In the genomic region with DNA sequence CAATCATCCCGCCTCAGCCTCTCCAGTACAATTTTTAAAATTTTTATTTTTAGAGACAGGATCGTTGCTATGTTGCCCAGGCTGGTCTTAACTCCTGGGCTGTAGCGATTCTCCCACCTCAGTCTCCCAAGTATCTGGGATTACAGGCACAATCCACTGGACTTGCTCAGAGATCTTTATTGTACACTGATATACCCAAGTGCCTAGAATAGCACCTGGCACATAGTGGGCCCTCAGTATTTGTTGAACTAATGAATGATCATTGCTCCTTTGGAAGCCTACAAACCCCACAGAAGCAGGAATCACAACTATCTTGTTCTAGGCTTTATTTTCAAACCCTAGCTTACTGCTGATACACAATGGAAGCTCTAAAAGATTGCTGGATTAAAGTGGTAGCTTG, we compare ENCODE assay signal across 1 cellular context.
TF ChIP-seq lines count a peak whose summit lies in the region.

No MANE protein-coding gene starts in this region.

TF ChIP-seq in GM23338, 12 proteins besides CTCF, POLR2A, EP300 and RAD21 (continued from another document):
- TF ChIP-seq, protein P1, sequence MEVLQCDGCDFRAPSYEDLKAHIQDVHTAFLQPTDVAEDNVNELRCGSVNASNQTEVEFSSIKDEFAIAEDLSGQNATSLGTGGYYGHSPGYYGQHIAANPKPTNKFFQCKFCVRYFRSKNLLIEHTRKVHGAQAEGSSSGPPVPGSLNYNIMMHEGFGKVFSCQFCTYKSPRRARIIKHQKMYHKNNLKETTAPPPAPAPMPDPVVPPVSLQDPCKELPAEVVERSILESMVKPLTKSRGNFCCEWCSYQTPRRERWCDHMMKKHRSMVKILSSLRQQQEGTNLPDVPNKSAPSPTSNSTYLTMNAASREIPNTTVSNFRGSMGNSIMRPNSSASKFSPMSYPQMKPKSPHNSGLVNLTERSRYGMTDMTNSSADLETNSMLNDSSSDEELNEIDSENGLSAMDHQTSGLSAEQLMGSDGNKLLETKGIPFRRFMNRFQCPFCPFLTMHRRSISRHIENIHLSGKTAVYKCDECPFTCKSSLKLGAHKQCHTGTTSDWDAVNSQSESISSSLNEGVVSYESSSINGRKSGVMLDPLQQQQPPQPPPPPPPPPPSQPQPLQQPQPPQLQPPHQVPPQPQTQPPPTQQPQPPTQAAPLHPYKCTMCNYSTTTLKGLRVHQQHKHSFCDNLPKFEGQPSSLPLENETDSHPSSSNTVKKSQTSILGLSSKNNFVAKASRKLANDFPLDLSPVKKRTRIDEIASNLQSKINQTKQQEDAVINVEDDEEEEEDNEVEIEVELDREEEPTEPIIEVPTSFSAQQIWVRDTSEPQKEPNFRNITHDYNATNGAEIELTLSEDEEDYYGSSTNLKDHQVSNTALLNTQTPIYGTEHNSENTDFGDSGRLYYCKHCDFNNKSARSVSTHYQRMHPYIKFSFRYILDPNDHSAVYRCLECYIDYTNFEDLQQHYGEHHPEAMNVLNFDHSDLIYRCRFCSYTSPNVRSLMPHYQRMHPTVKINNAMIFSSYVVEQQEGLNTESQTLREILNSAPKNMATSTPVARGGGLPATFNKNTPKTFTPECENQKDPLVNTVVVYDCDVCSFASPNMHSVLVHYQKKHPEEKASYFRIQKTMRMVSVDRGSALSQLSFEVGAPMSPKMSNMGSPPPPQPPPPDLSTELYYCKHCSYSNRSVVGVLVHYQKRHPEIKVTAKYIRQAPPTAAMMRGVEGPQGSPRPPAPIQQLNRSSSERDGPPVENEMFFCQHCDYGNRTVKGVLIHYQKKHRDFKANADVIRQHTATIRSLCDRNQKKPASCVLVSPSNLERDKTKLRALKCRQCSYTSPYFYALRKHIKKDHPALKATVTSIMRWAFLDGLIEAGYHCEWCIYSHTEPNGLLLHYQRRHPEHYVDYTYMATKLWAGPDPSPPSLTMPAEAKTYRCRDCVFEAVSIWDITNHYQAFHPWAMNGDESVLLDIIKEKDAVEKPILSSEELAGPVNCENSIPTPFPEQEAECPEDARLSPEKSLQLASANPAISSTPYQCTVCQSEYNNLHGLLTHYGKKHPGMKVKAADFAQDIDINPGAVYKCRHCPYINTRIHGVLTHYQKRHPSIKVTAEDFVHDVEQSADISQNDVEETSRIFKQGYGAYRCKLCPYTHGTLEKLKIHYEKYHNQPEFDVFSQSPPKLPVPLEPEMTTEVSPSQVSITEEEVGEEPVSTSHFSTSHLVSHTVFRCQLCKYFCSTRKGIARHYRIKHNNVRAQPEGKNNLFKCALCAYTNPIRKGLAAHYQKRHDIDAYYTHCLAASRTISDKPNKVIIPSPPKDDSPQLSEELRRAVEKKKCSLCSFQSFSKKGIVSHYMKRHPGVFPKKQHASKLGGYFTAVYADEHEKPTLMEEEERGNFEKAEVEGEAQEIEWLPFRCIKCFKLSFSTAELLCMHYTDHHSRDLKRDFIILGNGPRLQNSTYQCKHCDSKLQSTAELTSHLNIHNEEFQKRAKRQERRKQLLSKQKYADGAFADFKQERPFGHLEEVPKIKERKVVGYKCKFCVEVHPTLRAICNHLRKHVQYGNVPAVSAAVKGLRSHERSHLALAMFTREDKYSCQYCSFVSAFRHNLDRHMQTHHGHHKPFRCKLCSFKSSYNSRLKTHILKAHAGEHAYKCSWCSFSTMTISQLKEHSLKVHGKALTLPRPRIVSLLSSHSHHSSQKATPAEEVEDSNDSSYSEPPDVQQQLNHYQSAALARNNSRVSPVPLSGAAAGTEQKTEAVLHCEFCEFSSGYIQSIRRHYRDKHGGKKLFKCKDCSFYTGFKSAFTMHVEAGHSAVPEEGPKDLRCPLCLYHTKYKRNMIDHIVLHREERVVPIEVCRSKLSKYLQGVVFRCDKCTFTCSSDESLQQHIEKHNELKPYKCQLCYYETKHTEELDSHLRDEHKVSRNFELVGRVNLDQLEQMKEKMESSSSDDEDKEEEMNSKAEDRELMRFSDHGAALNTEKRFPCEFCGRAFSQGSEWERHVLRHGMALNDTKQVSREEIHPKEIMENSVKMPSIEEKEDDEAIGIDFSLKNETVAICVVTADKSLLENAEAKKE (CRISPR knock-in tag; IDR thresholded peaks at IDR 0.05) = no peak
- TF ChIP-seq EZH2phosphoT487 (IDR thresholded peaks at IDR 0.05; ENCODE audit: unreplicated experiment) (no peak), NANOG (IDR thresholded peaks at IDR 0.05; ENCODE audit: borderline replicate concordance) (no peak), JUNB (IDR thresholded peaks at IDR 0.05; ENCODE audit: unreplicated experiment) (no peak), ZNF114 (CRISPR knock-in tag; IDR thresholded peaks at IDR 0.05) (no peak), ZNF331 (CRISPR knock-in tag; IDR thresholded peaks at IDR 0.05; ENCODE audit: low read depth) (no peak)
- TF ChIP-seq, protein P2, sequence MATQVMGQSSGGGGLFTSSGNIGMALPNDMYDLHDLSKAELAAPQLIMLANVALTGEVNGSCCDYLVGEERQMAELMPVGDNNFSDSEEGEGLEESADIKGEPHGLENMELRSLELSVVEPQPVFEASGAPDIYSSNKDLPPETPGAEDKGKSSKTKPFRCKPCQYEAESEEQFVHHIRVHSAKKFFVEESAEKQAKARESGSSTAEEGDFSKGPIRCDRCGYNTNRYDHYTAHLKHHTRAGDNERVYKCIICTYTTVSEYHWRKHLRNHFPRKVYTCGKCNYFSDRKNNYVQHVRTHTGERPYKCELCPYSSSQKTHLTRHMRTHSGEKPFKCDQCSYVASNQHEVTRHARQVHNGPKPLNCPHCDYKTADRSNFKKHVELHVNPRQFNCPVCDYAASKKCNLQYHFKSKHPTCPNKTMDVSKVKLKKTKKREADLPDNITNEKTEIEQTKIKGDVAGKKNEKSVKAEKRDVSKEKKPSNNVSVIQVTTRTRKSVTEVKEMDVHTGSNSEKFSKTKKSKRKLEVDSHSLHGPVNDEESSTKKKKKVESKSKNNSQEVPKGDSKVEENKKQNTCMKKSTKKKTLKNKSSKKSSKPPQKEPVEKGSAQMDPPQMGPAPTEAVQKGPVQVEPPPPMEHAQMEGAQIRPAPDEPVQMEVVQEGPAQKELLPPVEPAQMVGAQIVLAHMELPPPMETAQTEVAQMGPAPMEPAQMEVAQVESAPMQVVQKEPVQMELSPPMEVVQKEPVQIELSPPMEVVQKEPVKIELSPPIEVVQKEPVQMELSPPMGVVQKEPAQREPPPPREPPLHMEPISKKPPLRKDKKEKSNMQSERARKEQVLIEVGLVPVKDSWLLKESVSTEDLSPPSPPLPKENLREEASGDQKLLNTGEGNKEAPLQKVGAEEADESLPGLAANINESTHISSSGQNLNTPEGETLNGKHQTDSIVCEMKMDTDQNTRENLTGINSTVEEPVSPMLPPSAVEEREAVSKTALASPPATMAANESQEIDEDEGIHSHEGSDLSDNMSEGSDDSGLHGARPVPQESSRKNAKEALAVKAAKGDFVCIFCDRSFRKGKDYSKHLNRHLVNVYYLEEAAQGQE (IDR thresholded peaks at IDR 0.05; ENCODE audit: unreplicated experiment) = no peak
- TF ChIP-seq, protein P3, sequence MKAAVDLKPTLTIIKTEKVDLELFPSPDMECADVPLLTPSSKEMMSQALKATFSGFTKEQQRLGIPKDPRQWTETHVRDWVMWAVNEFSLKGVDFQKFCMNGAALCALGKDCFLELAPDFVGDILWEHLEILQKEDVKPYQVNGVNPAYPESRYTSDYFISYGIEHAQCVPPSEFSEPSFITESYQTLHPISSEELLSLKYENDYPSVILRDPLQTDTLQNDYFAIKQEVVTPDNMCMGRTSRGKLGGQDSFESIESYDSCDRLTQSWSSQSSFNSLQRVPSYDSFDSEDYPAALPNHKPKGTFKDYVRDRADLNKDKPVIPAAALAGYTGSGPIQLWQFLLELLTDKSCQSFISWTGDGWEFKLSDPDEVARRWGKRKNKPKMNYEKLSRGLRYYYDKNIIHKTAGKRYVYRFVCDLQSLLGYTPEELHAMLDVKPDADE (IDR thresholded peaks at IDR 0.05) = no peak
